1 cellular context compared by ENCODE assay signal in the genomic region with DNA sequence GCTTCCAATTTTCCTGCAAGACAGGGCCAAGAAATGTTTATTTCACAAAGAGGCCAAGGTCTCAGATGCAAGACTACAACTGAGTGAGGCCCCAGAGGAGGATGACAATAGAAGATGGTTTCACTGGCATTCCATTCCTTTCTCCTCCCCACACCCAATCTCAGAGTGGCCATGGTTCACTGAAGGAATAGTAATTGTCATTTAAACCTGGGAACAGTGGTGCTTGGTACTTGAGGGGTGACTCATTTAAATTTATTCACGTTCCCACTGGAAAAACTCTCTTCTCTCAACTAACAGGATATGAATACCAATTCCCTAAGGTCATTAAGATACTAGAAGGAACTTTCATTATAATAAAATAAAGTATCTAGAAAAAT.
TF ChIP-seq lines count a peak whose summit lies in the region.

No MANE protein-coding gene starts in this region.

TF ChIP-seq in WTC11, 78 proteins besides CTCF, POLR2A, EP300 and RAD21 (continued from another document):
- TF ChIP-seq, protein P1, sequence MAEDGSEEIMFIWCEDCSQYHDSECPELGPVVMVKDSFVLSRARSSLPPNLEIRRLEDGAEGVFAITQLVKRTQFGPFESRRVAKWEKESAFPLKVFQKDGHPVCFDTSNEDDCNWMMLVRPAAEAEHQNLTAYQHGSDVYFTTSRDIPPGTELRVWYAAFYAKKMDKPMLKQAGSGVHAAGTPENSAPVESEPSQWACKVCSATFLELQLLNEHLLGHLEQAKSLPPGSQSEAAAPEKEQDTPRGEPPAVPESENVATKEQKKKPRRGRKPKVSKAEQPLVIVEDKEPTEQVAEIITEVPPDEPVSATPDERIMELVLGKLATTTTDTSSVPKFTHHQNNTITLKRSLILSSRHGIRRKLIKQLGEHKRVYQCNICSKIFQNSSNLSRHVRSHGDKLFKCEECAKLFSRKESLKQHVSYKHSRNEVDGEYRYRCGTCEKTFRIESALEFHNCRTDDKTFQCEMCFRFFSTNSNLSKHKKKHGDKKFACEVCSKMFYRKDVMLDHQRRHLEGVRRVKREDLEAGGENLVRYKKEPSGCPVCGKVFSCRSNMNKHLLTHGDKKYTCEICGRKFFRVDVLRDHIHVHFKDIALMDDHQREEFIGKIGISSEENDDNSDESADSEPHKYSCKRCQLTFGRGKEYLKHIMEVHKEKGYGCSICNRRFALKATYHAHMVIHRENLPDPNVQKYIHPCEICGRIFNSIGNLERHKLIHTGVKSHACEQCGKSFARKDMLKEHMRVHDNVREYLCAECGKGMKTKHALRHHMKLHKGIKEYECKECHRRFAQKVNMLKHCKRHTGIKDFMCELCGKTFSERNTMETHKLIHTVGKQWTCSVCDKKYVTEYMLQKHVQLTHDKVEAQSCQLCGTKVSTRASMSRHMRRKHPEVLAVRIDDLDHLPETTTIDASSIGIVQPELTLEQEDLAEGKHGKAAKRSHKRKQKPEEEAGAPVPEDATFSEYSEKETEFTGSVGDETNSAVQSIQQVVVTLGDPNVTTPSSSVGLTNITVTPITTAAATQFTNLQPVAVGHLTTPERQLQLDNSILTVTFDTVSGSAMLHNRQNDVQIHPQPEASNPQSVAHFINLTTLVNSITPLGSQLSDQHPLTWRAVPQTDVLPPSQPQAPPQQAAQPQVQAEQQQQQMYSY (CRISPR knock-in tag; IDR thresholded peaks at IDR 0.05) = no peak
- TF ChIP-seq ATF1 (CRISPR knock-in tag; IDR thresholded peaks at IDR 0.05) = no peak
